ENCODE assay signal across 21 cellular contexts in the genomic region with DNA sequence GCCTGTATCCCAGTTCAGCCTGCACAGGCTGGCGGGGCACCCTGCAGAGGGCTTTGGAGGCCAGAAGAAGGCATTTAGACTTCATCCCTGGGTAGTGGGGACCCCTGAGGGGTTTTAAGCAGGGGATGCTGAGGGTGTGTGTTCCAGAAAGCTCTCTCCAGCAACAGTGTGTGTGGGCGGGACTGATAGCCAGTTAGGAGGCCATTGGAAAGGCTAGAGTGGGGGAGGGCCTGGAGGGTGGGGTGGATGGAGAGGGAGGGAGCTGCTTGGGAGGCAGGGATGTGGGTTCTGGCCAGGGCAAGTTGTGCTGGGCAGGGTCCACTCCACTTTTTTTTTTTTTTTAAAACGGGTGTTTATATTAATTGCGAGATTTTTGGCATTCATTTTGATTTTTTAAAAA. TPM values are rescaled to one million over a fixed set of nuclear protein-coding genes. Genes with fewer than 3 reads are reported as not detected.
A peak's percentile ranks its signal among the peaks of the same experiment; 100 is the strongest.
DNase-seq lines count a peak whose midpoint lies in the region; ATAC-seq and TF ChIP-seq lines count a peak whose summit lies in the region.
"Had no signal": no experiment of that assay in that cellular context is flagged by ENCODE, and none has a peak within 500 bp of the region (broad histone marks: within the 10 kb centered on the region; RNA-seq: fewer than 3 reads in every experiment).

No MANE protein-coding gene starts in this region.

- H3K27me3 ChIP-seq in sigmoid colon: no peaks in the 10 kb centered on the region
- H3K27me3 ChIP-seq in uterus: no peaks in the 10 kb centered on the region
- H3K27me3 ChIP-seq: MG63 had no signal

- no peak overlapping the region for H3K4me3 ChIP-seq in sigmoid colon
- H3K4me3 ChIP-seq in uterus: no peak overlapping the region
- H3K4me3 ChIP-seq: MG63 had no signal

- TF ChIP-seq CTCF in sigmoid colon (IDR thresholded peaks at IDR 0.05): no peak
- no peak for TF ChIP-seq CTCF in uterus (IDR thresholded peaks at IDR 0.05)

- intact Hi-C loops in sigmoid colon (cut with DNase I): no loop called here
- intact Hi-C loops in uterus (cut with DNase I; ENCODE audit: low total_unique reads): no loop called here

- H3K27ac ChIP-seq in angular gyrus (ENCODE audit: low read depth, low read length): peak overlapping the region; percentile 98
- peak overlapping the region; percentile 99 for H3K27ac ChIP-seq in cingulate gyrus (ENCODE audit: low read depth, low read length)
- peak overlapping the region; percentile 11 to 97 (median 95) for H3K27ac ChIP-seq in sigmoid colon
- peak overlapping the region; percentile 61 to 98 for H3K27ac ChIP-seq in uterus
- H3K27ac ChIP-seq: C4-2B had no signal

- no peak for TF ChIP-seq POLR2A in sigmoid colon (IDR thresholded peaks at IDR 0.05)
- no peak for TF ChIP-seq POLR2A in uterus (IDR thresholded peaks at IDR 0.05)

- DNase-seq in sigmoid colon (no peak), uterus (peak in 1 of 2 donors; percentile 60), AML-193 (lab: John Stamatoyannopoulos, UW) (no peak)
- DNase-seq: ACHN, DMS79, HFFc6, Karpas-422, MG63, NCI-H1048, NCI-H1436, NCI-H2029, NCI-H446, NCI-H69, OCI-M1, SHP77 treated with DMSO at 0.1 percent for 48 hours, SK-N-SH had no signal

- 83 to 86% methylated on average over 4 of the region's 4 CpGs for whole genome bisulfite sequencing in sigmoid colon, 2 donors

- no peak for TF ChIP-seq EP300 in sigmoid colon (IDR thresholded peaks at IDR 0.05)

- H3K4me1 ChIP-seq in sigmoid colon: peaks cover 0 to 94% (median 80%) of the 10 kb centered on the region in 4 donors
- peaks cover 25 to 31% of the 10 kb centered on the region in 2 donors for H3K4me1 ChIP-seq in uterus

- peaks cover 5 to 32% (median 20%) of the 10 kb centered on the region in 4 donors for H3K36me3 ChIP-seq in sigmoid colon
- no peaks in the 10 kb centered on the region for H3K36me3 ChIP-seq in uterus

- no peak for ATAC-seq in GM18520 (IDR thresholded peaks at IDR 0.05; ENCODE audit: unreplicated experiment)
- ATAC-seq in HG03108 (IDR thresholded peaks at IDR 0.05; ENCODE audit: unreplicated experiment): no peak

- H3K9me3 ChIP-seq in sigmoid colon (no peaks in the 10 kb centered on the region), uterus (no peaks in the 10 kb centered on the region)
- H3K9me3 ChIP-seq: MG63, SK-N-SH had no signal

RNA-seq across cellular contexts. Expression of gene LYL1, which starts 28.3 kb away (rescaled TPM):
- total RNA-seq in sigmoid colon (10 to 100 TPM; 13.0 to 17.8 (median 15.2) TPM), uterus (10 to 100 TPM in 3 of 4 donors, 1 to 10 TPM in 1; 2.6 to 15.5 (median 11.1) TPM)
- polyA plus RNA-seq in sigmoid colon: 10 to 100 TPM in 1 of 3 donors, 1 to 10 TPM in 2; 3.0 to 18.4 (median 3.7) TPM

RNA-seq across cellular contexts. Expression of gene TRMT1, which starts 42.2 kb away (rescaled TPM):
- total RNA-seq in sigmoid colon: 10 to 100 TPM; 17.4 to 25.8 (median 21.9) TPM
- 10 to 100 TPM in 2 of 3 donors, 1 to 10 TPM in 1; 6.7 to 48.6 (median 10.2) TPM for polyA plus RNA-seq in sigmoid colon
- total RNA-seq in uterus: 10 to 100 TPM; 23.2 to 99.4 (median 33.6) TPM

RNA-seq across cellular contexts. Expression of gene NACC1, which starts 43.7 kb away (rescaled TPM):
- total RNA-seq in sigmoid colon: 10 to 100 TPM in 3 of 4 donors, 1 to 10 TPM in 1; 8.1 to 20.5 (median 17.3) TPM
- polyA plus RNA-seq in sigmoid colon: 10 to 100 TPM; 15.0 to 67.2 (median 26.4) TPM
- total RNA-seq in uterus: 10 to 100 TPM; 13.4 to 28.1 (median 15.8) TPM
